31 cellular contexts compared by ENCODE assay signal in the genomic region with DNA sequence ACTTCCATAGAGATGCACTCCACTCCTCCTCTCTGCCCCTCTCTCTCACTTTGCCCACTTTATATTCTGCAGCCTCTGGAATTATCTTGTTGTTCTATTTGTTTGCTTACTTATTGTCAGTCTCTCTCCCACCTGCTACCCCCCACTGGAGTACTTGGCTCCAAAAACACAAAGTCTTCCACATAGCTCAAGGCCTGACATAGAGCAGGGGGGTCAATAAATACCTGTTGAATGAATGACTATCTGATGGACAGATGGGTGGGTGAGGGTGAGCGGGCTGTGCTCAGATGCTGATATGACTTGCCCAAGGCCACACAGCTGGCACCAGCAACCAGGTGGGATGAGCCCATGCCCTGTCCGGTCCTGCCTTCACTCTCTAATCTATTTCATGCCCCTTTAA. TPM values are rescaled to one million over a fixed set of nuclear protein-coding genes. Genes with fewer than 3 reads are reported as not detected.
"Had no signal": no experiment of that assay in that cellular context is flagged by ENCODE, and none has a peak within 500 bp of the region (broad histone marks: within the 10 kb centered on the region; RNA-seq: fewer than 3 reads in every experiment).

No MANE protein-coding gene starts in this region.

- ATAC-seq: activated CD4-positive, CD25-positive, alpha-beta regulatory T cell treated with anti-CD3 and anti-CD28 coated beads, Interleukin-2, amount 50 U/mL, for 24 hours; activated CD8-positive, alpha-beta T cell treated with anti-CD3 and anti-CD28 coated beads for 36 hours; activated naive CD8-positive, alpha-beta T cell treated with anti-CD3 and anti-CD28 coated beads, Interleukin-2, amount 50 U/mL, for 24 hours; activated T-cell treated with anti-CD3 and anti-CD28 coated beads, Interleukin-2, amount 50 U/mL, for 4 hours; activated T-helper 17 cell treated with anti-CD3 and anti-CD28 coated beads, Interleukin-2, amount 50 U/mL, for 72 hours; body of pancreas; effector memory CD8-positive, alpha-beta T cell; gastroesophageal sphincter; heart right ventricle had no signal

- H3K79me2 ChIP-seq: hepatocyte had no signal

- FAIRE-seq: colon had no signal

- H3K27ac ChIP-seq: adrenal gland, body of pancreas, esophagus muscularis mucosa, foreskin keratinocyte, gastroesophageal sphincter, heart right ventricle, hepatocyte, WERI-Rb-1 had no signal

- H3K4me3 ChIP-seq: adrenal gland, body of pancreas, esophagus muscularis mucosa, gastroesophageal sphincter, heart right ventricle, hepatocyte had no signal

- H2AFZ ChIP-seq: hepatocyte had no signal

- H3K36me3 ChIP-seq: adrenal gland, esophagus muscularis mucosa, gastroesophageal sphincter, heart right ventricle, WERI-Rb-1 had no signal

- H3K4me2 ChIP-seq: hepatocyte had no signal

- H3K9me3 ChIP-seq: adrenal gland, body of pancreas, esophagus muscularis mucosa, gastroesophageal sphincter, heart right ventricle had no signal

- DNase-seq: activated B cell treated with CpG ODN at 0.5 μM for 24 hours; activated CD4-positive, alpha-beta T cell treated with anti-CD3 and anti-CD28 coated beads for 48 hours; activated CD4-positive, alpha-beta T cell treated with anti-CD3 and anti-CD28 coated beads, Interleukin-2, amount 50 U/mL, for 1 hour; activated CD4-positive, alpha-beta T cell treated with anti-CD3 and anti-CD28 coated beads, Interleukin-2, amount 50 U/mL, for 48 hours; activated CD8-positive, alpha-beta memory T cell treated with anti-CD3 and anti-CD28 coated beads for 24 hours; activated CD8-positive, alpha-beta T cell treated with anti-CD3 and anti-CD28 coated beads for 36 hours; activated effector memory CD4-positive, alpha-beta T cell treated with anti-CD3 and anti-CD28 coated beads, Interleukin-2, amount 50 U/mL, for 16 hours; activated naive CD4-positive, alpha-beta T cell treated with anti-CD3 and anti-CD28 coated beads for 36 hours; activated naive CD8-positive, alpha-beta T cell treated with anti-CD3 and anti-CD28 coated beads for 36 hours; activated naive CD8-positive, alpha-beta T cell treated with anti-CD3 and anti-CD28 coated beads, Interleukin-2, amount 50 U/mL, for 24 hours; activated T-cell treated with anti-CD3 and anti-CD28 coated beads, Interleukin-2, amount 50 U/mL, for 4 hours; adrenal gland; amygdala; aorta; body of pancreas; caudate nucleus; cortex of kidney; dermis blood vessel endothelial cell; effector CD4-positive, alpha-beta T cell; effector memory CD8-positive, alpha-beta T cell; erythroblast; foreskin keratinocyte; heart right ventricle; T1000; WERI-Rb-1 had no signal

- H3K4me1 ChIP-seq: adrenal gland, body of pancreas, esophagus muscularis mucosa, gastroesophageal sphincter, heart right ventricle had no signal

RNA-seq across cellular contexts. Expression of a gene that starts 13.4 kb away (rescaled TPM):
- total RNA-seq: activated B cell treated with CpG ODN at 0.5 μM for 24 hours; activated CD8-positive, alpha-beta T cell treated with anti-CD3 and anti-CD28 coated beads for 36 hours; activated naive CD4-positive, alpha-beta T cell treated with anti-CD3 and anti-CD28 coated beads for 36 hours; activated naive CD8-positive, alpha-beta T cell treated with anti-CD3 and anti-CD28 coated beads for 36 hours; activated T-cell treated with anti-CD3 and anti-CD28 coated beads, Interleukin-2, amount 50 U/mL, for 4 hours; activated T-helper 17 cell treated with anti-CD3 and anti-CD28 coated beads, Interleukin-2, amount 50 U/mL, for 72 hours; aorta; esophagus muscularis mucosa had no signal
- polyA plus RNA-seq: aorta had no signal
